ENCODE assay signal across 24 cellular contexts in the genomic region with DNA sequence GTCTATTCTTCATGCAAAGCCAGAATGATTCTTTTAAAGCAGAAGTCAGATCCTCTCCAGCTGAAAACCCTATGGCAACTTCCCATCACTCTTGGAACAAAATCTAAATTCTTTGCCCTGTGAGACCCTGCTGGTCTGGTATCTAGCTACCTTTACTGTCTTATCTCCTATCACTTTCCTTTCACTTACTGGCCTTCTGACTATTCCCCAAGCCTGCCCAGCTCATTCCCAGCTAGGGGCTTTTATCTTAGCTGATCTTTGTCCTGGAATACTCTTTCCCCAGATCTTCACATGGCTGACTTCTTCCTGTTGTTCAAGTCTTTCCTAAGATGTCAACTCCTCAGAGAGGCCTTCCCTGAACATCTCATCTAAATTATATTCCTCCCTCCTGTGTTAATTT.
"Had no signal": no experiment of that assay in that cellular context is flagged by ENCODE, and none has a peak within 500 bp of the region (broad histone marks: within the 10 kb centered on the region; RNA-seq: fewer than 3 reads in every experiment).

No MANE protein-coding gene starts in this region.

- H3K4me3 ChIP-seq: MG63, PC-9, Peyer's patch, SJCRH30 had no signal

- H2AFZ ChIP-seq: PC-9 had no signal

- H3K36me3 ChIP-seq: MG63, Peyer's patch, SJCRH30 had no signal

- H3K27ac ChIP-seq: PC-9, Peyer's patch, SJCRH30 had no signal

- ATAC-seq: HepG2, SK-N-SH treated with all-trans-retinoic acid at 6 μM for 48 hours had no signal

- H3K4me1 ChIP-seq: Peyer's patch, SJCRH30 had no signal

- H3K4me2 ChIP-seq: PC-9 had no signal

- DNase-seq: IMR-90, Karpas-422, KG1, MG63, NCI-H1092, NCI-H1105 treated with DMSO at 0.1 percent for 48 hours, NCI-H1436, NCI-H187, NCI-H2029, NCI-H2081 treated with DMSO at 0.1 percent for 48 hours, NCI-H2171, NCI-H226, NCI-H446, NCI-H510A, NCI-H524 treated with DMSO at 0.1 percent for 48 hours, NCI-H69, NCI-H774, OCI-M1, PC-9, Peyer's patch, SHP77 treated with DMSO at 0.1 percent for 48 hours, SJCRH30 had no signal

- H3K27me3 ChIP-seq: MG63, Peyer's patch, SJCRH30 had no signal

- H3K9me3 ChIP-seq: MG63, Peyer's patch, SJCRH30 had no signal
